13 cellular contexts compared by ENCODE assay signal in genomic region chr14:94390372-94391086, GRCh38. TPM values are rescaled to one million over a fixed set of nuclear protein-coding genes. Genes with fewer than 3 reads are reported as not detected.
DNase-seq lines count a peak whose midpoint lies in the region; ATAC-seq, FAIRE-seq and TF ChIP-seq lines count a peak whose summit lies in the region.
"Had no signal": no experiment of that assay in that cellular context is flagged by ENCODE, and none has a peak within 500 bp of the region (broad histone marks: within the 10 kb centered on the region; RNA-seq: fewer than 3 reads in every experiment).

No MANE protein-coding gene starts in this region.

- H3K4me1 ChIP-seq in H1 (replicated peaks in 1 of 4; ENCODE audit: control insufficient read depth in 3 of 4, insufficient read depth in 4 of 4, low read length in 3 of 4) = peaks cover 0 to 16% (median 7%) of the 10 kb centered on the region in 4 experiments; a peak in 5 of 7 replicates
- H3K4me1 ChIP-seq in muscle layer of duodenum (ENCODE audit: control insufficient read depth in 1 of 2, insufficient read depth in 2 of 2, low read length in 2 of 2) = peaks cover 0 to 8% of the 10 kb centered on the region in 2 donors

- H3K9ac ChIP-seq in H1 (replicated peaks in 1 of 4; ENCODE audit: extremely low read depth in 1 of 4, low read depth in 3 of 4, low read length in 3 of 4) = no peak overlapping the region

- H3K56ac ChIP-seq in H1 (replicated peaks; ENCODE audit: insufficient read length, low read depth, low read length) = no peak overlapping the region

- no peaks in the 10 kb centered on the region for H4K20me1 ChIP-seq in H1 (replicated peaks in 1 of 2; ENCODE audit: control insufficient read depth in 1 of 2, insufficient read depth in 2 of 2, low read length in 2 of 2)

- H3K27ac ChIP-seq in H1 (ENCODE audit: low read depth, low read length) (no peak overlapping the region), muscle layer of duodenum (ENCODE audit: low read length) (peak overlapping the region; percentile 39)

- CTCF ChIA-PET in H1 (lab: Charles Lee; ENCODE audit: partially characterized antibody) = interaction anchor here (0.5 to 5.6 kb wide), 13 partner anchors 9 to 159 kb away, joined by 3 to 37 read pairs (median 3); no protein-coding TSS in a partner anchor

- no peak overlapping the region for H4K5ac ChIP-seq in H1 (ENCODE audit: insufficient read length, low read depth, low read length)

- TF ChIP-seq CTCF in H1 (IDR thresholded peaks at IDR 0.05; ENCODE audit: control extremely low read depth in 1 of 3, insufficient read depth in 1 of 3, low read depth in 1 of 3, low read length in 3 of 3) = no peak

- no peak overlapping the region for H2BK15ac ChIP-seq in H1 (ENCODE audit: low read length)

- no peak overlapping the region; the same call in 1 of the 2 replicates for H4K8ac ChIP-seq in H1 (ENCODE audit: extremely low read depth, insufficient read depth, low read length)

- TF ChIP-seq POLR2A in H1 (IDR thresholded peaks at IDR 0.05; ENCODE audit: control extremely low read depth in 1 of 2, low read depth in 2 of 2, low read length in 2 of 2) = no peak

- WGBS in H1 (ENCODE audit: extremely low coverage in 1 of 2, insufficient coverage in 1 of 2, insufficient read length in 1 of 2, insufficient replicate concordance in 2 of 2, low coverage in 1 of 2, low lambda C conversion rate in 2 of 2, missing lambda C conversion rate in 1 of 2), 2 experiments = 71% methylated on average over 11 of the region's 12 CpGs; no CpG with 5 or more reads in 1 of the 2 experiments

- H3K27me3 ChIP-seq in H1 (replicated peaks in 1 of 4; ENCODE audit: control insufficient read depth in 3 of 4, extremely low read depth in 1 of 4, insufficient read depth in 3 of 4, low read length in 3 of 4) (no peaks in the 10 kb centered on the region; a peak in 1 of 7 replicates), muscle layer of duodenum (ENCODE audit: low read depth, low read length) (no peaks in the 10 kb centered on the region)

- no peak overlapping the region for H4K91ac ChIP-seq in H1 (replicated peaks; ENCODE audit: insufficient read length, low read length)

- no peaks in the 10 kb centered on the region for H3K23me2 ChIP-seq in H1 (ENCODE audit: low read depth, low read length)

- H3K14ac ChIP-seq in H1 (ENCODE audit: insufficient read length) = no peak overlapping the region

- H3K79me1 ChIP-seq in H1 (ENCODE audit: low read depth, low read length) = no peaks in the 10 kb centered on the region

- H3K36me3 ChIP-seq in H1 (ENCODE audit: control insufficient read depth in 2 of 4, insufficient read depth in 4 of 4, low read length in 3 of 4) = no peaks in the 10 kb centered on the region
- H3K36me3 ChIP-seq in muscle layer of duodenum (ENCODE audit: control insufficient read depth in 1 of 2, insufficient read depth in 2 of 2, low read length in 2 of 2) = no peaks in the 10 kb centered on the region

- TF ChIP-seq RAD21 in H1 (IDR thresholded peaks at IDR 0.05 in 1 of 2, conservative IDR thresholded peaks at IDR 0.05 in 1 of 2; ENCODE audit: low read depth in 2 of 2, low read length in 2 of 2) = no peak

- peak overlapping the region; percentile 82; the same call in 1 of the 2 replicates for H2AFZ ChIP-seq in H1 (ENCODE audit: low read length)

- DNase-seq in COLO668 (lab: John Stamatoyannopoulos, UW; ENCODE audit: unreplicated experiment) = peak; percentile 53
- DNase-seq in NCI-H69 (lab: John Stamatoyannopoulos, UW) = peak; percentile 58
- DNase-seq in H1 (ENCODE audit: low read depth in 1 of 2, low spot score in 2 of 2) = no peak
- DNase-seq in NCI-H1694 (lab: John Stamatoyannopoulos, UW) = no peak
- DNase-seq in activated effector memory CD4-positive, alpha-beta T cell treated with anti-CD3 and anti-CD28 coated beads, Interleukin-2, amount 50 U/mL, for 16 hours = no peak
- no peak for DNase-seq in NCI-H2171 (lab: John Stamatoyannopoulos, UW)
- DNase-seq: activated naive CD4-positive, alpha-beta T cell treated with anti-CD3 and anti-CD28 coated beads, Interleukin-2, amount 10 ng/mL, durations not matched to agents 7 days and 5 days; DND-41; foreskin fibroblast had no signal

- H3K18ac ChIP-seq in H1 (ENCODE audit: extremely low read depth, low read length) = peak overlapping the region; percentile 89

- H2BK5ac ChIP-seq in H1 (ENCODE audit: low read depth, low read length) = peak overlapping the region; percentile 30; the same call in 1 of the 2 replicates

- no peaks in the 10 kb centered on the region for H3K9me3 ChIP-seq in H1 (ENCODE audit: insufficient read depth in 2 of 2, low read depth in 1 of 2, low read length in 1 of 2)
- H3K9me3 ChIP-seq in muscle layer of duodenum (ENCODE audit: control insufficient read depth in 1 of 2, low read length in 2 of 2) = no peaks in the 10 kb centered on the region

- no peak for ATAC-seq in GM19395 (IDR thresholded peaks at IDR 0.05; ENCODE audit: unreplicated experiment)
- ATAC-seq: Panc1 had no signal

- H2BK20ac ChIP-seq in H1 (ENCODE audit: low read length) = peak overlapping the region; percentile 37; the same call in 1 of the 2 replicates

- H3K4me3 ChIP-seq in H1 (ENCODE audit: extremely low read depth in 1 of 4, insufficient read depth in 2 of 4, low read depth in 3 of 4, low read length in 4 of 4) (no peak overlapping the region), muscle layer of duodenum (ENCODE audit: low read depth in 1 of 2, low read length in 2 of 2) (peak overlapping the region; percentile 21 to 34)

- H2AK5ac ChIP-seq in H1 (ENCODE audit: low read depth, low read length) = no peak overlapping the region

- FAIRE-seq in H1 (lab: Jason Lieb, UNC) = no peak

- no peaks in the 10 kb centered on the region for H3K79me2 ChIP-seq in H1 (ENCODE audit: control insufficient read depth in 1 of 2, insufficient read depth in 2 of 2, low read length in 2 of 2)

- H3K23ac ChIP-seq in H1 (ENCODE audit: insufficient read length) = no peak overlapping the region

- no peak overlapping the region for H3K4ac ChIP-seq in H1 (replicated peaks; ENCODE audit: insufficient read length, low read depth, low read length)

- POLR2A ChIA-PET in H1 (lab: Charles Lee; ENCODE audit: partially characterized antibody) = interaction anchor here (2.4 kb wide), 1 partner anchor 15 kb away, joined by 6 read pairs; no protein-coding TSS in a partner anchor

- H2BK12ac ChIP-seq in H1 (ENCODE audit: low read depth, low read length) = no peak overlapping the region; the same call in 1 of the 2 replicates

- no peak overlapping the region for H2BK120ac ChIP-seq in H1 (replicated peaks; ENCODE audit: low read depth, low read length)

- H3K4me2 ChIP-seq in H1 (ENCODE audit: insufficient read depth in 1 of 2, low read depth in 2 of 2, low read length in 2 of 2) = no peak overlapping the region; a peak in 1 of 4 replicates

- TF ChIP-seq EP300 in H1 (IDR thresholded peaks at IDR 0.05; ENCODE audit: borderline replicate concordance in 1 of 2, low read depth in 2 of 2, low read length in 2 of 2) = no peak

TF ChIP-seq in H1, 55 proteins besides CTCF, POLR2A, EP300 and RAD21 (continues in another document):
- TF ChIP-seq RFX5 (IDR thresholded peaks at IDR 0.05; ENCODE audit: borderline replicate concordance, low read depth, low read length) = no peak
- no peak for TF ChIP-seq SAP30 (IDR thresholded peaks at IDR 0.05; ENCODE audit: insufficient read depth, insufficient replicate concordance, low read length)
- TF ChIP-seq CHD1 (IDR thresholded peaks at IDR 0.05; ENCODE audit: low read depth, low read length) = no peak
- no peak for TF ChIP-seq KDM4A (IDR thresholded peaks at IDR 0.05; ENCODE audit: low read depth, low read length, severe bottlenecking)
- no peak for TF ChIP-seq CBX8 (IDR thresholded peaks at IDR 0.05; ENCODE audit: borderline replicate concordance, low read depth, low read length)
- TF ChIP-seq SP1 (IDR thresholded peaks at IDR 0.05; ENCODE audit: low read depth, low read length) = no peak
- no peak for TF ChIP-seq EZH2 (IDR thresholded peaks at IDR 0.05; ENCODE audit: low read depth, low read length, severe bottlenecking)
- no peak for TF ChIP-seq JUND (IDR thresholded peaks at IDR 0.05; ENCODE audit: low read length)
- TF ChIP-seq PHF8 (conservative IDR thresholded peaks at IDR 0.05; ENCODE audit: low read depth, low read length) = no peak
- TF ChIP-seq KDM5A (IDR thresholded peaks at IDR 0.05; ENCODE audit: low read length) = no peak
- no peak for TF ChIP-seq RXRA (IDR thresholded peaks at IDR 0.05; ENCODE audit: insufficient read depth, low read depth, low read length)
- no peak for TF ChIP-seq CBX5 (IDR thresholded peaks at IDR 0.05; ENCODE audit: low read depth, low read length)
- TF ChIP-seq E2F6 (IDR thresholded peaks at IDR 0.05) = no peak
- TF ChIP-seq EGR1 (IDR thresholded peaks at IDR 0.05; ENCODE audit: borderline replicate concordance, low read depth, low read length) = no peak
- no peak for TF ChIP-seq SP2 (IDR thresholded peaks at IDR 0.05; ENCODE audit: low read length)

RNA-seq across cellular contexts. Expression of gene SERPINA1, which starts 2.1 kb away (rescaled TPM):
- not detected in 2 replicates for total RNA-seq in H1 (2021; fragmentation: NEBNext Ultra II Directional; extraction: Animal tissue kit (Norgen Biotek cat#: 25700))
- 0.06 and 0.08 TPM in 2 replicates for polyA plus RNA-seq in H1 (2011; rRNA removed)
- 0.70 TPM for polyA plus RNA-seq in H1 (2011; cell fraction: cytosol; rRNA removed)
- polyA plus RNA-seq in H1 (2011; cell fraction: nucleus; rRNA removed) = not detected
- 0.15 to 0.18 TPM (median 0.16 TPM) in 3 of 4 replicates, not detected in the other for polyA plus RNA-seq in H1 (2012, experiment 1 of 2)
- 0.22 TPM for polyA plus RNA-seq in H1 (2012, experiment 2 of 2)
- 0.08 TPM for polyA plus RNA-seq in H1 (2013, experiment 1 of 2)
- polyA plus RNA-seq in H1 (2013, experiment 2 of 2) = 0.11 TPM
- polyA minus RNA-seq in H1 (2011; rRNA and poly(A)+ RNA removed) = 0.95 TPM in 1 of 2 replicates, not detected in the other
- not detected for polyA minus RNA-seq in H1 (2011; cell fraction: cytosol; rRNA and poly(A)+ RNA removed)
- not detected for polyA minus RNA-seq in H1 (2011; cell fraction: nucleus; rRNA and poly(A)+ RNA removed)
- total RNA-seq: pulmonary artery endothelial cell had no signal

RNA-seq across cellular contexts. Expression of gene SERPINA2, which starts 24.0 kb away (rescaled TPM):
- not detected in 2 replicates for total RNA-seq in H1 (2021; fragmentation: NEBNext Ultra II Directional; extraction: Animal tissue kit (Norgen Biotek cat#: 25700))
- not detected in 2 replicates for polyA plus RNA-seq in H1 (2011; rRNA removed)
- polyA plus RNA-seq in H1 (2011; cell fraction: cytosol; rRNA removed) = not detected
- polyA plus RNA-seq in H1 (2011; cell fraction: nucleus; rRNA removed) = not detected
- polyA plus RNA-seq in H1 (2012, experiment 1 of 2) = not detected in 4 replicates
- not detected for polyA plus RNA-seq in H1 (2012, experiment 2 of 2)
- polyA plus RNA-seq in H1 (2013, experiment 1 of 2) = not detected
- not detected for polyA plus RNA-seq in H1 (2013, experiment 2 of 2)
- polyA minus RNA-seq in H1 (2011; rRNA and poly(A)+ RNA removed) = not detected in 2 replicates
- polyA minus RNA-seq in H1 (2011; cell fraction: cytosol; rRNA and poly(A)+ RNA removed) = not detected
- not detected for polyA minus RNA-seq in H1 (2011; cell fraction: nucleus; rRNA and poly(A)+ RNA removed)
- total RNA-seq: pulmonary artery endothelial cell had no signal

Comparison
In these comparisons a context has a peak if more than half of its experiments do, and no peak if none do; other contexts are left out.
1. DNase-seq: peak in COLO668 (single experiment) and NCI-H69 (single experiment); none in H1 (0 of 2), NCI-H1694 (single experiment), activated effector memory CD4-positive, alpha-beta T cell treated with anti-CD3 and anti-CD28 coated beads, Interleukin-2, amount 50 U/mL, for 16 hours (single experiment) and NCI-H2171 (single experiment).
2. H3K4me3 ChIP-seq: peak in muscle layer of duodenum (2 of 2); none in H1 (0 of 4).